In genomic region chr16:28951410-28951943, GRCh38 we compare ENCODE assay signal across 9 cellular contexts. TPM values are rescaled to one million over a fixed set of nuclear protein-coding genes. Genes with fewer than 3 reads are reported as not detected.
DNase-seq lines count a peak whose midpoint lies in the region; ATAC-seq and TF ChIP-seq lines count a peak whose summit lies in the region.
"Had no signal": no experiment of that assay in that cellular context is flagged by ENCODE, and none has a peak within 500 bp of the region (broad histone marks: within the 10 kb centered on the region; RNA-seq: fewer than 3 reads in every experiment).

No MANE protein-coding gene starts in this region.

- H3K4me1 Mint-ChIP-seq in activated CD8-positive, alpha-beta T cell treated with anti-CD3 and anti-CD28 coated beads, Interleukin-2, amount 10 ng/mL, durations not matched to agents 7 days and 5 days (ENCODE audit: low read depth), result peaks cover 30% of the 10 kb centered on the region

- H3K27ac Mint-ChIP-seq in activated CD8-positive, alpha-beta T cell treated with anti-CD3 and anti-CD28 coated beads, Interleukin-2, amount 10 ng/mL, durations not matched to agents 7 days and 5 days, result peak overlapping the region; percentile 98

- peak overlapping the region; percentile 78 for H3K4me3 ChIP-seq in AG04450 (ENCODE audit: low read depth, low read length)
- H3K4me3 ChIP-seq in iPS-18c (ENCODE audit: insufficient read depth, low read depth, low read length), result peak overlapping the region; percentile 91

- H3K27me3 ChIP-seq in AG04450 (ENCODE audit: control insufficient read depth, insufficient read depth, low read length), result no peaks in the 10 kb centered on the region

- no peak for TF ChIP-seq CTCF in AG04450 (IDR thresholded peaks at IDR 0.05; ENCODE audit: low read depth, low read length)

- H3K9me3 ChIP-seq in AG04450 (ENCODE audit: control insufficient read depth, insufficient read depth, low read length) (no peaks in the 10 kb centered on the region; the same call in 1 of the 2 replicates), iPS-18c (ENCODE audit: control insufficient read depth, insufficient read depth, low read length) (no peaks in the 10 kb centered on the region)

- H3K27ac ChIP-seq in AG04450 (ENCODE audit: low read depth, low read length) (no peak overlapping the region), substantia nigra (ENCODE audit: low read depth, low read length, poor library complexity, severe bottlenecking) (peak overlapping the region; percentile 74)

- H3K9me3 Mint-ChIP-seq in activated CD8-positive, alpha-beta T cell treated with anti-CD3 and anti-CD28 coated beads, Interleukin-2, amount 10 ng/mL, durations not matched to agents 7 days and 5 days (ENCODE audit: insufficient read depth), result no peaks in the 10 kb centered on the region

- no peak for ATAC-seq in activated CD8-positive, alpha-beta T cell treated with anti-CD3 and anti-CD28 coated beads, Interleukin-2, amount 10 ng/mL, durations not matched to agents 7 days and 5 days
- no peak for ATAC-seq in GM21786 (IDR thresholded peaks at IDR 0.05; ENCODE audit: unreplicated experiment)

- CTCF ChIA-PET in AG04450 (lab: Charles Lee), result interaction anchor here (0.9 kb wide), 1 partner anchor 23 kb away, joined by 3 read pairs; the partner anchor contains the start of gene SPNS1
- CTCF ChIA-PET in HEK293T (lab: Yijun Ruan, JAX), result no interaction called here
- CTCF ChIA-PET in activated CD8-positive, alpha-beta T cell treated with anti-CD3 and anti-CD28 coated beads, Interleukin-2, amount 10 ng/mL, durations not matched to agents 7 days and 5 days (lab: Charles Lee), result interaction anchor here (2.1 kb wide), 1 partner anchor 22 kb away, joined by 6 read pairs; no protein-coding TSS in a partner anchor

- POLR2A ChIA-PET in AG04450 (lab: Yijun Ruan, JAX) (no interaction called here), HEK293T (lab: Yijun Ruan, JAX) (interaction anchor here (0.8 to 2.6 kb wide), 3 partner anchors 11 to 22 kb away, joined by 3 to 19 read pairs (median 9); partner anchors contain the start of gene SPNS1)
- POLR2A ChIA-PET in activated CD8-positive, alpha-beta T cell treated with anti-CD3 and anti-CD28 coated beads, Interleukin-2, amount 10 ng/mL, durations not matched to agents 7 days and 5 days (lab: Charles Lee), result interaction anchor here (0.9 to 2.1 kb wide), 6 partner anchors 22 to 741 kb away, joined by 3 to 10 read pairs (median 3); partner anchors contain the start of genes ATXN2L and LAT

- peaks cover 7% of the 10 kb centered on the region for H3K27me3 Mint-ChIP-seq in activated CD8-positive, alpha-beta T cell treated with anti-CD3 and anti-CD28 coated beads, Interleukin-2, amount 10 ng/mL, durations not matched to agents 7 days and 5 days (ENCODE audit: low read depth)

- H3K36me3 Mint-ChIP-seq in activated CD8-positive, alpha-beta T cell treated with anti-CD3 and anti-CD28 coated beads, Interleukin-2, amount 10 ng/mL, durations not matched to agents 7 days and 5 days (ENCODE audit: low read depth), result peaks cover 41% of the 10 kb centered on the region

- peak overlapping the region; percentile 97 for H3K4me3 Mint-ChIP-seq in activated CD8-positive, alpha-beta T cell treated with anti-CD3 and anti-CD28 coated beads, Interleukin-2, amount 10 ng/mL, durations not matched to agents 7 days and 5 days

- DNase-seq in AG04450 (ENCODE audit: low read depth, low spot score) (no peak), HEK293T (ENCODE audit: extremely low spot score) (peak; percentile 39), substantia nigra (lab: John Stamatoyannopoulos, UW) (peak in 7 of 49 donors; percentile 0 to 51 (median 20)), NCI-H187 (lab: John Stamatoyannopoulos, UW) (no peak)
- peak; percentile 55 for DNase-seq in activated CD8-positive, alpha-beta T cell treated with anti-CD3 and anti-CD28 coated beads, Interleukin-2, amount 10 ng/mL, durations not matched to agents 7 days and 5 days
- DNase-seq in effector CD4-positive, alpha-beta T cell, result no peak

TF ChIP-seq in HEK293T, 16 proteins besides CTCF, POLR2A, EP300 and RAD21:
- TF ChIP-seq L3MBTL2 (conservative IDR thresholded peaks at IDR 0.05), result no peak
- no peak for TF ChIP-seq FOXM1 (IDR thresholded peaks at IDR 0.05; ENCODE audit: borderline replicate concordance)
- no peak for TF ChIP-seq PKNOX1 (IDR thresholded peaks at IDR 0.05)
- no peak for TF ChIP-seq NFRKB (IDR thresholded peaks at IDR 0.05)
- no peak for TF ChIP-seq CTBP1 (IDR thresholded peaks at IDR 0.05; ENCODE audit: borderline replicate concordance)
- TF ChIP-seq SUZ12 (IDR thresholded peaks at IDR 0.05), result no peak

RNA-seq across cellular contexts. Expression of gene NFATC2IP, which starts 0.7 kb away (rescaled TPM):
- 20.7 and 22.3 TPM in 2 replicates for polyA plus RNA-seq in AG04450 (2011; rRNA removed)
- 17.9 and 18.8 TPM in 2 replicates for polyA minus RNA-seq in AG04450 (2011; rRNA and poly(A)+ RNA removed)
- total RNA-seq in activated CD8-positive, alpha-beta T cell treated with anti-CD3 and anti-CD28 coated beads, Interleukin-2, amount 10 ng/mL, durations not matched to agents 7 days and 5 days, result 100 to 1,000 TPM; 113 to 120 TPM

RNA-seq across cellular contexts. Expression of gene CD19, which starts 19.7 kb away (rescaled TPM):
- polyA plus RNA-seq in AG04450 (2011; rRNA removed), result not detected in 2 replicates
- not detected in 2 replicates for polyA minus RNA-seq in AG04450 (2011; rRNA and poly(A)+ RNA removed)
- total RNA-seq in activated CD8-positive, alpha-beta T cell treated with anti-CD3 and anti-CD28 coated beads, Interleukin-2, amount 10 ng/mL, durations not matched to agents 7 days and 5 days, result under 1 TPM; 0.52 to 0.68 TPM
- total RNA-seq: myocyte had no signal

RNA-seq across cellular contexts. Expression of gene SPNS1, which starts 23.1 kb away (rescaled TPM):
- 21.9 and 23.6 TPM in 2 replicates for polyA plus RNA-seq in AG04450 (2011; rRNA removed)
- polyA minus RNA-seq in AG04450 (2011; rRNA and poly(A)+ RNA removed), result 19.2 and 21.3 TPM in 2 replicates
- total RNA-seq in activated CD8-positive, alpha-beta T cell treated with anti-CD3 and anti-CD28 coated beads, Interleukin-2, amount 10 ng/mL, durations not matched to agents 7 days and 5 days, result 10 to 100 TPM; 28.3 to 29.0 TPM

RNA-seq across cellular contexts. Expression of gene RABEP2, which starts 26.4 kb away (rescaled TPM):
- polyA plus RNA-seq in AG04450 (2011; rRNA removed), result 9.0 and 11.7 TPM in 2 replicates
- 5.4 and 5.7 TPM in 2 replicates for polyA minus RNA-seq in AG04450 (2011; rRNA and poly(A)+ RNA removed)
- total RNA-seq in activated CD8-positive, alpha-beta T cell treated with anti-CD3 and anti-CD28 coated beads, Interleukin-2, amount 10 ng/mL, durations not matched to agents 7 days and 5 days, result 10 to 100 TPM; 22.5 to 23.2 TPM

RNA-seq across cellular contexts. Expression of gene LAT, which starts 33.4 kb away (rescaled TPM):
- polyA plus RNA-seq in AG04450 (2011; rRNA removed), result 2.6 and 2.9 TPM in 2 replicates
- 0.37 and 0.87 TPM in 2 replicates for polyA minus RNA-seq in AG04450 (2011; rRNA and poly(A)+ RNA removed)
- 100 to 1,000 TPM; 270 to 288 TPM for total RNA-seq in activated CD8-positive, alpha-beta T cell treated with anti-CD3 and anti-CD28 coated beads, Interleukin-2, amount 10 ng/mL, durations not matched to agents 7 days and 5 days

Comparison
In these comparisons a context has a peak if more than half of its experiments do, and no peak if none do; other contexts are left out.
1. DNase-seq: peak in HEK293T (single experiment) and activated CD8-positive, alpha-beta T cell treated with anti-CD3 and anti-CD28 coated beads, Interleukin-2, amount 10 ng/mL, durations not matched to agents 7 days and 5 days (single experiment); none in AG04450 (single experiment), NCI-H187 (0 of 2) and effector CD4-positive, alpha-beta T cell (single experiment).